ENCODE assay signal across 18 cellular contexts in the genomic region with DNA sequence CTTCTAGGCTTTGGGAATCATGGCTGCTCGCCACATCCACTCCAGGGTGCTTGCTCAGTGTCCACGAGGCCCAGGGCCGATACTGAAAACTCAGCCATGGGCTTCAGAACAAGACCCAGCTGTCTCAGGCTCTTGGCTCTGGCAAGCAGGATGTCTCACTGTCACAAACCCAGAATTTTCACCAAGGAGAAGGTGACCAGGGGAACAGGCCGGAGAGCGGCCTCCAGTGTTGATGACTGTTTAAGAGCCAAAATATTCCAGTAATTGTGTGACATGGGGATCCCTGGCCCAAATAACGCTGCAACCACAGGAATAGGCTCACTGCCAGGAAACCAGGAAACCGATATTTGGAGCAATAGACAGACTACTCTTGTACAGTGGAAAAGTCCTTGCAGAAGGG. TPM values are rescaled to one million over a fixed set of nuclear protein-coding genes. Genes with fewer than 3 reads are reported as not detected.
DNase-seq lines count a peak whose midpoint lies in the region; ATAC-seq and TF ChIP-seq lines count a peak whose summit lies in the region.
"Had no signal": no experiment of that assay in that cellular context is flagged by ENCODE, and none has a peak within 500 bp of the region (broad histone marks: within the 10 kb centered on the region; RNA-seq: fewer than 3 reads in every experiment).

No MANE protein-coding gene starts in this region.

- no peaks in the 10 kb centered on the region for H3K9me3 ChIP-seq in breast epithelium
- H3K9me3 ChIP-seq in testis = no peaks in the 10 kb centered on the region
- no peaks in the 10 kb centered on the region for H3K9me3 ChIP-seq in hepatocyte (ENCODE audit: low read depth)
- H3K9me3 ChIP-seq: Caco-2 had no signal

- peak in 1 of 2 donors; percentile 30 for DNase-seq in breast epithelium (ENCODE audit: low spot score in 2 of 2)
- no peak for DNase-seq in Right ventricle myocardium superior
- peak; percentile 76 for DNase-seq in mesenteric fat pad (ENCODE audit: low spot score)
- DNase-seq in testis = peak; percentile 20
- DNase-seq in NCI-H1417 (lab: John Stamatoyannopoulos, UW) = no peak
- DNase-seq in hepatocyte (ENCODE audit: low spot score) = no peak
- DNase-seq in NCI-H748 treated with DMSO at 0.1 percent for 48 hours (lab: John Stamatoyannopoulos, UW) = no peak
- DNase-seq in NCI-H2107 treated with DMSO at 0.1 percent for 48 hours (lab: John Stamatoyannopoulos, UW; ENCODE audit: unreplicated experiment) = no peak
- DNase-seq: activated CD8-positive, alpha-beta memory T cell treated with anti-CD3 and anti-CD28 coated beads for 24 hours; activated effector memory CD4-positive, alpha-beta T cell treated with anti-CD3 and anti-CD28 coated beads, Interleukin-2, amount 50 U/mL, for 16 hours; Caco-2; effector memory CD4-positive, alpha-beta T cell; foreskin melanocyte; GOT3; NCI-H2081 treated with DMSO at 0.1 percent for 48 hours; NCI-H774; RPMI8226; stimulated activated CD4-positive, alpha-beta T cell treated with anti-CD3 and anti-CD28 coated beads, Interleukin-12 subunit alpha, Interleukin-12 subunit beta, amount 100 ng/mL, for 4 hours had no signal

- no peaks in the 10 kb centered on the region for H3K9me2 ChIP-seq in hepatocyte (replicated peaks; ENCODE audit: insufficient read depth)

- H4K20me1 ChIP-seq in hepatocyte (ENCODE audit: insufficient read depth, poor library complexity, severe bottlenecking) = no peaks in the 10 kb centered on the region

- H3K27me3 ChIP-seq in breast epithelium (no peaks in the 10 kb centered on the region), testis (no peaks in the 10 kb centered on the region), hepatocyte (no peaks in the 10 kb centered on the region)

- no peak for TF ChIP-seq POLR2A in breast epithelium (IDR thresholded peaks at IDR 0.05)
- no peak for TF ChIP-seq POLR2A in testis (IDR thresholded peaks at IDR 0.05)

- H3K4me3 ChIP-seq in breast epithelium (no peak overlapping the region), testis (no peak overlapping the region), hepatocyte (no peak overlapping the region)

- intact Hi-C loops in breast epithelium (cut with DNase I; ENCODE audit: low total_unique reads) (no loop called here), Right ventricle myocardium superior (cut with DNase I) (no loop called here), testis (cut with DNase I; ENCODE audit: low total_unique reads) (no loop called here)

- H3K4me1 ChIP-seq in breast epithelium (peaks cover 0 to 3% of the 10 kb centered on the region in 2 donors), testis (peaks cover 10% of the 10 kb centered on the region), hepatocyte (ENCODE audit: insufficient read depth) (no peaks in the 10 kb centered on the region)

- H3K27ac ChIP-seq in breast epithelium (peak overlapping the region; percentile 52 to 60), testis (peak overlapping the region; percentile 14 to 76), hepatocyte (no peak overlapping the region)

- 51 to 57% methylated on average over 6 to 7 of the region's 7 CpGs for WGBS in testis, 2 donors
- WGBS in hepatocyte (ENCODE audit: low lambda C conversion rate, missing lambda C conversion rate) = 77% methylated on average over 7 of the region's 7 CpGs

- TF ChIP-seq CTCF in breast epithelium (IDR thresholded peaks at IDR 0.05) (no peak), testis (IDR thresholded peaks at IDR 0.05) (no peak), hepatocyte (IDR thresholded peaks at IDR 0.05; ENCODE audit: poor library complexity) (no peak)

- no peak overlapping the region for H2AFZ ChIP-seq in hepatocyte

- H3K36me3 ChIP-seq in breast epithelium (no peaks in the 10 kb centered on the region), testis (ENCODE audit: low read depth, missing control alignments) (no peaks in the 10 kb centered on the region), hepatocyte (replicated peaks; ENCODE audit: insufficient read depth, low read depth) (no peaks in the 10 kb centered on the region)

- no peaks in the 10 kb centered on the region for H3K79me2 ChIP-seq in hepatocyte

- no peak overlapping the region for H3K4me2 ChIP-seq in hepatocyte

- peak; percentile 69 for ATAC-seq in Right ventricle myocardium superior (ENCODE audit: poor library complexity)

RNA-seq across cellular contexts. Expression of a gene that starts 9.8 kb away (rescaled TPM):
- total RNA-seq in breast epithelium (10 to 100 TPM in 2 of 3 donors, 1 to 10 TPM in 1; 4.3 to 32.9 (median 20.6) TPM), Right ventricle myocardium superior (2.7 TPM), mesenteric fat pad (0.48 TPM), testis (1,000 to 10,000 TPM in 1 of 2 donors, 100 to 1,000 TPM in 1; 940 to 1,154 TPM), hepatocyte (88.8 and 109 TPM in 2 replicates)
- polyA plus RNA-seq in testis (ENCODE audit: insufficient read depth, low read depth, low replicate concordance) (1,170 TPM), hepatocyte (73.6 and 98.7 TPM in 2 replicates)

RNA-seq across cellular contexts. Expression of a gene that starts 10.2 kb away (rescaled TPM):
- total RNA-seq in breast epithelium (not detected), Right ventricle myocardium superior (not detected), mesenteric fat pad (not detected), testis (under 1 TPM in 1 of 2 donors, not detected in 1; 0.19 TPM), hepatocyte (22.7 and 27.8 TPM in 2 replicates)
- polyA plus RNA-seq in testis (ENCODE audit: insufficient read depth, low read depth, low replicate concordance) (0.25 TPM), hepatocyte (26.9 and 35.2 TPM in 2 replicates)

RNA-seq across cellular contexts. Expression of a gene that starts 40.8 kb away (rescaled TPM):
- 1,000 to 10,000 TPM in 2 of 3 donors, 10 to 100 TPM in 1; 88.7 to 1,840 (median 1,497) TPM for total RNA-seq in breast epithelium
- total RNA-seq in Right ventricle myocardium superior = 55.2 TPM
- 139 TPM for total RNA-seq in mesenteric fat pad
- total RNA-seq in testis = 100 to 1,000 TPM in 1 of 2 donors, 10 to 100 TPM in 1; 27.4 to 238 TPM
- polyA plus RNA-seq in testis (ENCODE audit: insufficient read depth, low read depth, low replicate concordance) = 28.2 TPM
- total RNA-seq in hepatocyte = 402 and 457 TPM in 2 replicates
- 359 and 461 TPM in 2 replicates for polyA plus RNA-seq in hepatocyte

Comparison
In these comparisons a context has a peak if more than half of its experiments do, and no peak if none do; other contexts are left out.
1. DNase-seq: peak in mesenteric fat pad (single experiment) and testis (single experiment); none in Right ventricle myocardium superior (single experiment), NCI-H1417 (0 of 3), hepatocyte (single experiment), NCI-H748 treated with DMSO at 0.1 percent for 48 hours (single experiment) and NCI-H2107 treated with DMSO at 0.1 percent for 48 hours (single experiment).
2. RNA of a gene that starts 10.2 kb away (total RNA-seq): 22.7 to 27.8 TPM in hepatocyte; 0.19 TPM in testis, not detected in mesenteric fat pad (single experiment), not detected in Right ventricle myocardium superior (single experiment) and not detected in breast epithelium; every median in the first group is over 10 times any median in the second.